In the genomic region with DNA sequence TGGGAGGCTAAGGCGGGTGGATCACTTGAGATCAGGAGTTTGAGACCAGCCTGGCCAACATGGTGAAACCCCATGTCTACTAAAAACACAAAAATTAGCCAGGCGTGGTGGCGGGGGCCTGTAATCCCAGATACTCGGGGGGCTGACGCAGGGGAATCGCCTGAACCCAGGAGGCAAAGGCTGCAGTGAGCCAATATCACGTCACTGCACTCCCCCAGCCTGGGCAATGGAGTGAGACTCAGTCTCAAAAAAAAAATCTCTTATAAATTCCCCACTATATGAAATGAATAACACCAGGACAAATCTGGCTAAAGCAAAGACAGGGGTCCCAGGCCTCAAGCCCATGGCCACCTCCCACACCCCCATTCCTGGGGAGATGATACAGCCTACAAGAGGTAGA, we compare ENCODE assay signal across 8 cellular contexts. TPM values are rescaled to one million over a fixed set of nuclear protein-coding genes. Genes with fewer than 3 reads are reported as not detected.
DNase-seq lines count a peak whose midpoint lies in the region; ATAC-seq and TF ChIP-seq lines count a peak whose summit lies in the region.
"Not testable (repeated sequence)": the region's sequence is repeated elsewhere in the genome, so short reads cannot be mapped to it uniquely, and the experiment has no call there.

No MANE protein-coding gene starts in this region.

- H3K4me3 ChIP-seq in BLaER1 treated with 17β-estradiol and CSF1 and Interleukin-3, amounts not matched to agents 10 nM and 100 nM: peak overlapping the region in 6 of 10 experiments; percentile 5 to 47 (median 36); a peak in 9 of 20 replicates
- H3K4me3 ChIP-seq in SK-N-MC; left ventricle myocardium inferior; trophoblast cell (ENCODE audit: low read depth, low read length); upper lobe of right lung: not testable (repeated sequence)

- H3K27ac ChIP-seq in BLaER1 treated with 17β-estradiol and CSF1 and Interleukin-3, amounts not matched to agents 10 nM and 100 nM: peak overlapping the region in 10 of 11 experiments; percentile 70 to 99 (median 80); a peak in 20 of 22 replicates
- peak overlapping the region; percentile 36; the same call in 1 of the 2 replicates for H3K27ac ChIP-seq in SK-N-MC
- H3K27ac ChIP-seq in left ventricle myocardium inferior (replicated peaks): peak overlapping the region; percentile 66
- not testable (repeated sequence) for H3K27ac ChIP-seq in trophoblast cell (ENCODE audit: low read depth, low read length)
- H3K27ac ChIP-seq in upper lobe of right lung: peak overlapping the region; percentile 31

- peak overlapping the region; percentile 33 for H3K27ac Mint-ChIP-seq in activated naive CD8-positive, alpha-beta T cell treated with anti-CD3 and anti-CD28 coated beads, Interleukin-2, amount 50 U/mL, for 24 hours

- H2BK5ac ChIP-seq in trophoblast cell (ENCODE audit: low read depth, low read length, poor library complexity): not testable (repeated sequence)

- peaks cover 61 to 89% (median 80%) of the 10 kb centered on the region in 10 experiments for H3K4me1 ChIP-seq in BLaER1 treated with 17β-estradiol and CSF1 and Interleukin-3, amounts not matched to agents 10 nM and 100 nM
- peaks cover 30% of the 10 kb centered on the region for H3K4me1 ChIP-seq in left ventricle myocardium inferior
- not testable (repeated sequence) for H3K4me1 ChIP-seq in trophoblast cell (ENCODE audit: control insufficient read depth in 1 of 2, insufficient read depth in 2 of 2, low read length in 2 of 2)
- peaks cover 26% of the 10 kb centered on the region for H3K4me1 ChIP-seq in upper lobe of right lung

- not testable (repeated sequence) for H3K23ac ChIP-seq in trophoblast cell (ENCODE audit: low read length)

- not testable (repeated sequence) for TF ChIP-seq CTCF in left ventricle myocardium inferior (IDR thresholded peaks at IDR 0.05; ENCODE audit: borderline replicate concordance); upper lobe of right lung (IDR thresholded peaks at IDR 0.05)

- H3K9ac ChIP-seq in BLaER1 treated with 17β-estradiol and CSF1 and Interleukin-3, amounts not matched to agents 10 nM and 100 nM: peak overlapping the region in 9 of 11 experiments; percentile 49 to 77 (median 68); a peak in 17 of 22 replicates
- not testable (repeated sequence) for H3K9ac ChIP-seq in SK-N-MC (ENCODE audit: insufficient read length); trophoblast cell (ENCODE audit: low read length)

- H4K20me1 ChIP-seq in BLaER1 treated with 17β-estradiol and CSF1 and Interleukin-3, amounts not matched to agents 10 nM and 100 nM: not testable (repeated sequence)

- not testable (repeated sequence) for H3K79me2 ChIP-seq in trophoblast cell (ENCODE audit: control insufficient read depth, insufficient read depth, low read length, poor library complexity)

- H4K12ac ChIP-seq in trophoblast cell (ENCODE audit: low read depth, low read length): not testable (repeated sequence)

- not testable (repeated sequence) for H3K27me3 Mint-ChIP-seq in activated naive CD8-positive, alpha-beta T cell treated with anti-CD3 and anti-CD28 coated beads, Interleukin-2, amount 50 U/mL, for 24 hours

- not testable (repeated sequence) for H2AK5ac ChIP-seq in trophoblast cell (ENCODE audit: low read length)

- intact Hi-C loops in left ventricle myocardium inferior (cut with micrococcal nuclease); upper lobe of right lung (cut with DNase I): not testable (repeated sequence)

- H3K4ac ChIP-seq in trophoblast cell (ENCODE audit: low read depth, low read length): not testable (repeated sequence)

- H2BK120ac ChIP-seq in trophoblast cell (ENCODE audit: insufficient read depth, low read length, poor library complexity): not testable (repeated sequence)

- not testable (repeated sequence) for H3K14ac ChIP-seq in trophoblast cell (ENCODE audit: low read length)

- H3K36me3 ChIP-seq in BLaER1 treated with 17β-estradiol and CSF1 and Interleukin-3, amounts not matched to agents 10 nM and 100 nM: peaks cover 43 to 73% (median 50%) of the 10 kb centered on the region in 11 experiments
- not testable (repeated sequence) for H3K36me3 ChIP-seq in SK-N-MC (ENCODE audit: insufficient read depth, low read length); trophoblast cell (ENCODE audit: control insufficient read depth in 1 of 2, insufficient read depth in 2 of 2, low read length in 2 of 2)
- H3K36me3 ChIP-seq in left ventricle myocardium inferior (peaks cover 46% of the 10 kb centered on the region), upper lobe of right lung (peaks cover 59% of the 10 kb centered on the region)

- not testable (repeated sequence) for H3K18ac ChIP-seq in trophoblast cell (ENCODE audit: low read length)

- DNase-seq in SK-N-MC (ENCODE audit: low read depth, low spot score); activated naive CD8-positive, alpha-beta T cell treated with anti-CD3 and anti-CD28 coated beads, Interleukin-2, amount 50 U/mL, for 24 hours; left ventricle myocardium inferior; trophoblast cell; upper lobe of right lung: not testable (repeated sequence)

- no CpG with 5 or more reads among the region's 7 CpGs for WGBS in trophoblast cell (ENCODE audit: extremely low coverage, insufficient coverage, insufficient read length)

- not testable (repeated sequence) for H2AFZ ChIP-seq in trophoblast cell (ENCODE audit: insufficient read depth, low read length, poor library complexity)

- H3K79me1 ChIP-seq in trophoblast cell (ENCODE audit: low read length): peaks cover 13% of the 10 kb centered on the region

- H2BK12ac ChIP-seq in trophoblast cell (ENCODE audit: low read length): not testable (repeated sequence)

- H3K9me3 Mint-ChIP-seq in activated naive CD8-positive, alpha-beta T cell treated with anti-CD3 and anti-CD28 coated beads, Interleukin-2, amount 50 U/mL, for 24 hours: not testable (repeated sequence)

- ATAC-seq in GM21360 (IDR thresholded peaks at IDR 0.05; ENCODE audit: unreplicated experiment): peak; percentile 3
- peak; percentile 4 for ATAC-seq in HG03097 (IDR thresholded peaks at IDR 0.05; ENCODE audit: low FRiP score, unreplicated experiment)
- ATAC-seq in activated naive CD8-positive, alpha-beta T cell treated with anti-CD3 and anti-CD28 coated beads, Interleukin-2, amount 50 U/mL, for 24 hours; upper lobe of right lung: not testable (repeated sequence)

- not testable (repeated sequence) for H3K27me3 ChIP-seq in BLaER1 treated with 17β-estradiol and CSF1 and Interleukin-3, amounts not matched to agents 10 nM and 100 nM; left ventricle myocardium inferior (ENCODE audit: low read depth); trophoblast cell (ENCODE audit: insufficient read depth, low read length); upper lobe of right lung

- not testable (repeated sequence) for H3K4me3 Mint-ChIP-seq in activated naive CD8-positive, alpha-beta T cell treated with anti-CD3 and anti-CD28 coated beads, Interleukin-2, amount 50 U/mL, for 24 hours

- not testable (repeated sequence) for H3K9me3 ChIP-seq in BLaER1 treated with 17β-estradiol and CSF1 and Interleukin-3, amounts not matched to agents 10 nM and 100 nM (replicated peaks in 1 of 11); SK-N-MC (ENCODE audit: low read depth, low read length); left ventricle myocardium inferior (replicated peaks); trophoblast cell (ENCODE audit: insufficient read depth, low read depth, low read length); upper lobe of right lung

- H3K4me1 Mint-ChIP-seq in activated naive CD8-positive, alpha-beta T cell treated with anti-CD3 and anti-CD28 coated beads, Interleukin-2, amount 50 U/mL, for 24 hours: peaks cover 53% of the 10 kb centered on the region

- H4K8ac ChIP-seq in trophoblast cell (ENCODE audit: low read depth, low read length): not testable (repeated sequence)

- peak overlapping the region; percentile 13 for H4K91ac ChIP-seq in trophoblast cell (ENCODE audit: low read depth, low read length)

- H3K36me3 Mint-ChIP-seq in activated naive CD8-positive, alpha-beta T cell treated with anti-CD3 and anti-CD28 coated beads, Interleukin-2, amount 50 U/mL, for 24 hours (ENCODE audit: low read depth): peaks cover 22% of the 10 kb centered on the region

- peak overlapping the region; percentile 67 to 93 (median 86) for H3K4me2 ChIP-seq in BLaER1 treated with 17β-estradiol and CSF1 and Interleukin-3, amounts not matched to agents 10 nM and 100 nM
- H3K4me2 ChIP-seq in trophoblast cell (ENCODE audit: low read length): not testable (repeated sequence)

RNA-seq across cellular contexts. Expression of gene TRANK1, which starts 53.8 kb away (rescaled TPM):
- total RNA-seq in left ventricle myocardium inferior (6.6 TPM), upper lobe of right lung (38.5 TPM)
- 0.49 TPM in 2 replicates for polyA plus RNA-seq in trophoblast cell (2013)
